8 cellular contexts compared by ENCODE assay signal in genomic region chr19:14089662-14090508, GRCh38. TPM values are rescaled to one million over a fixed set of nuclear protein-coding genes. Genes with fewer than 3 reads are reported as not detected.
DNase-seq lines count a peak whose midpoint lies in the region; ATAC-seq lines count a peak whose summit lies in the region.

No MANE protein-coding gene starts in this region.

- H3K9me3 ChIP-seq in skeletal muscle tissue (ENCODE audit: control insufficient read depth in 3 of 3, low read length in 3 of 3): peaks cover 0 to 8% (median 4%) of the 10 kb centered on the region in 3 donors

- peak overlapping the region in 2 of 3 donors; percentile 14 to 69 for H3K9ac ChIP-seq in skeletal muscle tissue (ENCODE audit: low read depth in 1 of 3, low read length in 3 of 3)

- DNase-seq in T follicular helper cell (ENCODE audit: low read depth) (peak; percentile 38), astrocyte of the hippocampus (ENCODE audit: low read depth, low spot score) (peak; percentile 80)

- H3K27ac ChIP-seq in skeletal muscle tissue (ENCODE audit: low read depth, low read length): peak overlapping the region; percentile 19

- no peaks in the 10 kb centered on the region for H3K27me3 ChIP-seq in skeletal muscle tissue (ENCODE audit: control insufficient read depth in 3 of 3, insufficient read depth in 3 of 3, low read length in 3 of 3)

- peak; percentile 17 for ATAC-seq in HG03159 (IDR thresholded peaks at IDR 0.05; ENCODE audit: unreplicated experiment)
- ATAC-seq in GM21526 (IDR thresholded peaks at IDR 0.05; ENCODE audit: low FRiP score, unreplicated experiment): no peak
- ATAC-seq in HG03196 (IDR thresholded peaks at IDR 0.05; ENCODE audit: unreplicated experiment): no peak

- H3K4me3 ChIP-seq in GM08714 (ENCODE audit: low read length) (peak overlapping the region; percentile 73), iPS-11a (ENCODE audit: low read depth, low read length) (peak overlapping the region; percentile 41), skeletal muscle tissue (ENCODE audit: low read length in 3 of 3) (peak overlapping the region in 2 of 3 donors; percentile 68)

- peaks cover 12 to 27% (median 14%) of the 10 kb centered on the region in 3 donors for H3K36me3 ChIP-seq in skeletal muscle tissue (ENCODE audit: control insufficient read depth in 3 of 3, insufficient read depth in 3 of 3, low read length in 3 of 3)

- H3K4me1 ChIP-seq in skeletal muscle tissue (ENCODE audit: control insufficient read depth in 3 of 3, insufficient read depth in 3 of 3, low read length in 3 of 3): peaks cover 3 to 8% (median 7%) of the 10 kb centered on the region in 3 donors

RNA-seq across cellular contexts. Expression of gene SAMD1, which starts 0.7 kb away (rescaled TPM):
- total RNA-seq in skeletal muscle tissue: 12.5 TPM

RNA-seq across cellular contexts. Expression of gene C19orf67, which starts 4.3 kb away (rescaled TPM):
- total RNA-seq in skeletal muscle tissue: not detected

RNA-seq across cellular contexts. Expression of gene MISP3, which starts 17.3 kb away (rescaled TPM):
- not detected for total RNA-seq in skeletal muscle tissue

RNA-seq across cellular contexts. Expression of gene PRKACA, which starts 27.7 kb away (rescaled TPM):
- 137 TPM for total RNA-seq in skeletal muscle tissue

RNA-seq across cellular contexts. Expression of gene PALM3, which starts 28.0 kb away (rescaled TPM):
- not detected for total RNA-seq in skeletal muscle tissue
